In genomic region chr6:34696739-34697543, GRCh38 we compare ENCODE assay signal across 8 cellular contexts. TPM values are rescaled to one million over a fixed set of nuclear protein-coding genes. Genes with fewer than 3 reads are reported as not detected.
DNase-seq lines count a peak whose midpoint lies in the region; ATAC-seq and TF ChIP-seq lines count a peak whose summit lies in the region.

Gene ILRUN, minus strand, starts transcription at chr6:34696767. Its CDS starts 164 bp downstream, at chr6:34696603.

- H3K27ac ChIP-seq in DND-41 (ENCODE audit: low read length), result peak within 1 kb of the TSS; percentile 88
- peak within 1 kb of the TSS; percentile 63 for H3K27ac ChIP-seq in RWPE2 (ENCODE audit: poor library complexity, severe bottlenecking)

- H3K9me2 ChIP-seq in Loucy (replicated peaks; ENCODE audit: low read depth, low read length), result no peaks in the 10 kb centered on the region

- H2AFZ ChIP-seq in DND-41 (ENCODE audit: low read depth, low read length), result peak within 1 kb of the TSS; percentile 80
- H2AFZ ChIP-seq in Loucy (ENCODE audit: low read length), result peak within 1 kb of the TSS; percentile 87

- H3K4me2 ChIP-seq in DND-41 (ENCODE audit: insufficient read depth, low read length) (peak within 1 kb of the TSS; percentile 96), Loucy (ENCODE audit: low read depth, low read length, poor library complexity, severe bottlenecking) (peak within 1 kb of the TSS; percentile 95)

- H3K27ac Mint-ChIP-seq in activated T-helper 2 cell treated with anti-CD3 and anti-CD28 coated beads, Interferon-gamma antibody, Interleukin-2, Interleukin-4, amounts not matched to agents 10 μg/mL and 5 μg/mL and 100 μg/mL, durations not matched to agents 14 hours and 24 hours and 36 hours, result peak within 1 kb of the TSS; percentile 91
- peak within 1 kb of the TSS; percentile 92 to 100 (median 99) for H3K27ac Mint-ChIP-seq in naive thymus-derived CD8-positive, alpha-beta T cell
- peak within 1 kb of the TSS; percentile 96 for H3K27ac Mint-ChIP-seq in stimulated activated naive B cell treated with anti-CD40 and anti-IgM and Interleukin-4, amounts not matched to agents 10 μg/mL and 1 μg/mL and 100 μg/mL, for 72 hours

- no peaks in the 10 kb centered on the region for H3K27me3 Mint-ChIP-seq in activated T-helper 2 cell treated with anti-CD3 and anti-CD28 coated beads, Interferon-gamma antibody, Interleukin-2, Interleukin-4, amounts not matched to agents 10 μg/mL and 5 μg/mL and 100 μg/mL, durations not matched to agents 14 hours and 24 hours and 36 hours (ENCODE audit: low read depth)
- peaks cover 0 to 2% (median 0%) of the 10 kb centered on the region in 5 donors for H3K27me3 Mint-ChIP-seq in naive thymus-derived CD8-positive, alpha-beta T cell
- no peaks in the 10 kb centered on the region for H3K27me3 Mint-ChIP-seq in stimulated activated naive B cell treated with anti-CD40 and anti-IgM and Interleukin-4, amounts not matched to agents 10 μg/mL and 1 μg/mL and 100 μg/mL, for 72 hours

- POLR2A ChIA-PET in naive thymus-derived CD8-positive, alpha-beta T cell (lab: Charles Lee), result interaction anchor here (0.8 to 2.7 kb wide), 9 partner anchors 17 to 192 kb away, joined by 3 to 34 read pairs (median 5); partner anchors contain the start of genes ANKS1A, BLTP3A, SNRPC and TAF11

- H3K4me1 ChIP-seq in DND-41 (ENCODE audit: insufficient read depth, low read length) (peaks cover 45% of the 10 kb centered on the region), Loucy (ENCODE audit: insufficient read depth, low read length, poor library complexity, severe bottlenecking) (peaks cover 37% of the 10 kb centered on the region), RWPE2 (ENCODE audit: insufficient read depth, poor library complexity, severe bottlenecking) (peaks cover 14% of the 10 kb centered on the region)

- H3K4me3 Mint-ChIP-seq in activated T-helper 2 cell treated with anti-CD3 and anti-CD28 coated beads, Interferon-gamma antibody, Interleukin-2, Interleukin-4, amounts not matched to agents 10 μg/mL and 5 μg/mL and 100 μg/mL, durations not matched to agents 14 hours and 24 hours and 36 hours (ENCODE audit: low read depth), result peak within 1 kb of the TSS; percentile 92
- H3K4me3 Mint-ChIP-seq in naive thymus-derived CD8-positive, alpha-beta T cell, result peak within 1 kb of the TSS; percentile 86 to 99 (median 98)
- peak within 1 kb of the TSS; percentile 89 to 93 for H3K4me3 Mint-ChIP-seq in stimulated activated naive B cell treated with anti-CD40 and anti-IgM and Interleukin-4, amounts not matched to agents 10 μg/mL and 1 μg/mL and 100 μg/mL, for 72 hours

- H3K9ac ChIP-seq in DND-41 (ENCODE audit: low read depth, low read length) (peak within 1 kb of the TSS; percentile 93), Loucy (ENCODE audit: low read depth, low read length, poor library complexity, severe bottlenecking) (peak within 1 kb of the TSS; percentile 86)

- H3K9me3 ChIP-seq in DND-41 (ENCODE audit: insufficient read depth, low read length, severe bottlenecking), result no peaks in the 10 kb centered on the region
- no peaks in the 10 kb centered on the region for H3K9me3 ChIP-seq in Loucy (ENCODE audit: insufficient read depth, low read depth, low read length)
- H3K9me3 ChIP-seq in RWPE2 (ENCODE audit: severe bottlenecking), result no peaks in the 10 kb centered on the region

- TF ChIP-seq CTCF in DND-41 (IDR thresholded peaks at IDR 0.05; ENCODE audit: borderline replicate concordance, extremely low read depth, low read length, poor library complexity, severe bottlenecking), result no peak
- TF ChIP-seq CTCF in Loucy (conservative IDR thresholded peaks at IDR 0.05; ENCODE audit: low read length), result no peak
- no peak for TF ChIP-seq CTCF in RWPE2 (IDR thresholded peaks at IDR 0.05; ENCODE audit: poor library complexity, severe bottlenecking)
- no peak for TF ChIP-seq CTCF in fibroblast of mammary gland (conservative IDR thresholded peaks at IDR 0.05; ENCODE audit: control insufficient read depth, insufficient read depth, low read depth, low read length)

- DNase-seq in DND-41 (peak; percentile 96), GOT3 (lab: John Stamatoyannopoulos, UW) (peak; percentile 79), RWPE2 (ENCODE audit: low spot score) (peak; percentile 91), fibroblast of mammary gland (ENCODE audit: low read depth) (peak; percentile 91)
- peak; percentile 91 for DNase-seq in activated T-helper 2 cell treated with anti-CD3 and anti-CD28 coated beads, Interferon-gamma antibody, Interleukin-2, Interleukin-4, amounts not matched to agents 10 μg/mL and 5 μg/mL and 100 μg/mL, durations not matched to agents 14 hours and 24 hours and 36 hours (ENCODE audit: low spot score)
- DNase-seq in naive thymus-derived CD8-positive, alpha-beta T cell, result peak; percentile 91 to 98 (median 95)
- peak; percentile 91 for DNase-seq in stimulated activated naive B cell treated with anti-CD40 and anti-IgM and Interleukin-4, amounts not matched to agents 10 μg/mL and 1 μg/mL and 100 μg/mL, for 72 hours

- H3K36me3 Mint-ChIP-seq in activated T-helper 2 cell treated with anti-CD3 and anti-CD28 coated beads, Interferon-gamma antibody, Interleukin-2, Interleukin-4, amounts not matched to agents 10 μg/mL and 5 μg/mL and 100 μg/mL, durations not matched to agents 14 hours and 24 hours and 36 hours (ENCODE audit: low read depth), result peaks cover 23% of the 10 kb centered on the region
- peaks cover 0 to 3% (median 0%) of the 10 kb centered on the region in 3 donors for H3K36me3 Mint-ChIP-seq in naive thymus-derived CD8-positive, alpha-beta T cell
- H3K36me3 Mint-ChIP-seq in stimulated activated naive B cell treated with anti-CD40 and anti-IgM and Interleukin-4, amounts not matched to agents 10 μg/mL and 1 μg/mL and 100 μg/mL, for 72 hours, result peaks cover 12 to 13% of the 10 kb centered on the region in 2 donors

- no peaks in the 10 kb centered on the region; the same call in 1 of the 2 replicates for H3K36me3 ChIP-seq in DND-41 (ENCODE audit: insufficient read depth, low read length)
- H3K36me3 ChIP-seq in Loucy (ENCODE audit: insufficient read depth, low read length), result no peaks in the 10 kb centered on the region
- H3K36me3 ChIP-seq in RWPE2 (ENCODE audit: low read depth), result peaks cover 11% of the 10 kb centered on the region

- H3K79me2 ChIP-seq in DND-41 (ENCODE audit: insufficient read depth, low read length) (peaks cover 50% of the 10 kb centered on the region), Loucy (ENCODE audit: insufficient read depth, low read length) (peaks cover 45% of the 10 kb centered on the region)

- peak within 1 kb of the TSS; percentile 76 to 100 for H3K4me3 ChIP-seq in DND-41 (ENCODE audit: low read depth in 1 of 2, low read length in 2 of 2)
- H3K4me3 ChIP-seq in Loucy (ENCODE audit: low read length, poor library complexity, severe bottlenecking), result peak within 1 kb of the TSS; percentile 81
- H3K4me3 ChIP-seq in RWPE2 (ENCODE audit: severe bottlenecking), result peak within 1 kb of the TSS; percentile 76
- H3K4me3 ChIP-seq in fibroblast of mammary gland (ENCODE audit: control insufficient read depth, low read depth, low read length), result peak within 1 kb of the TSS; percentile 92

- intact Hi-C loops in activated T-helper 2 cell treated with anti-CD3 and anti-CD28 coated beads, Interferon-gamma antibody, Interleukin-2, Interleukin-4, amounts not matched to agents 10 μg/mL and 5 μg/mL and 100 μg/mL, durations not matched to agents 14 hours and 24 hours and 36 hours (cut with micrococcal nuclease), result loop anchor here (2.0 kb wide), 2 partner anchors 24 to 40 kb away; no protein-coding TSS in a partner anchor

- H3K27me3 ChIP-seq in DND-41 (ENCODE audit: insufficient read depth, low read length, poor library complexity) (no peaks in the 10 kb centered on the region), Loucy (ENCODE audit: insufficient read depth, low read length, poor library complexity, severe bottlenecking) (no peaks in the 10 kb centered on the region), RWPE2 (ENCODE audit: insufficient read depth, poor library complexity, severe bottlenecking) (no peaks in the 10 kb centered on the region)

- H3K9me3 Mint-ChIP-seq in activated T-helper 2 cell treated with anti-CD3 and anti-CD28 coated beads, Interferon-gamma antibody, Interleukin-2, Interleukin-4, amounts not matched to agents 10 μg/mL and 5 μg/mL and 100 μg/mL, durations not matched to agents 14 hours and 24 hours and 36 hours, result no peaks in the 10 kb centered on the region
- H3K9me3 Mint-ChIP-seq in naive thymus-derived CD8-positive, alpha-beta T cell, result no peaks in the 10 kb centered on the region
- H3K9me3 Mint-ChIP-seq in stimulated activated naive B cell treated with anti-CD40 and anti-IgM and Interleukin-4, amounts not matched to agents 10 μg/mL and 1 μg/mL and 100 μg/mL, for 72 hours, result no peaks in the 10 kb centered on the region

- no peaks in the 10 kb centered on the region for H3F3A ChIP-seq in Loucy (ENCODE audit: low read depth)

- H4K20me1 ChIP-seq in DND-41 (ENCODE audit: insufficient read depth, low read length) (peaks cover 21% of the 10 kb centered on the region; the same call in 1 of the 2 replicates), Loucy (ENCODE audit: insufficient read depth, low read length, poor library complexity, severe bottlenecking) (peaks cover 42% of the 10 kb centered on the region)

- ATAC-seq in DND-41 (ENCODE audit: insufficient read depth, low read depth) (peak; percentile 83), RWPE2 (ENCODE audit: low read depth) (peak; percentile 72)
- ATAC-seq in naive thymus-derived CD8-positive, alpha-beta T cell, result peak; percentile 79 to 84
- ATAC-seq in stimulated activated naive B cell treated with anti-CD40 and anti-IgM and Interleukin-4, amounts not matched to agents 10 μg/mL and 1 μg/mL and 100 μg/mL, for 72 hours (replicated peaks), result peak; percentile 85 to 91

- peaks cover 34% of the 10 kb centered on the region for H3K4me1 Mint-ChIP-seq in activated T-helper 2 cell treated with anti-CD3 and anti-CD28 coated beads, Interferon-gamma antibody, Interleukin-2, Interleukin-4, amounts not matched to agents 10 μg/mL and 5 μg/mL and 100 μg/mL, durations not matched to agents 14 hours and 24 hours and 36 hours (ENCODE audit: low read depth)
- peaks cover 28 to 50% (median 48%) of the 10 kb centered on the region in 4 donors for H3K4me1 Mint-ChIP-seq in naive thymus-derived CD8-positive, alpha-beta T cell
- H3K4me1 Mint-ChIP-seq in stimulated activated naive B cell treated with anti-CD40 and anti-IgM and Interleukin-4, amounts not matched to agents 10 μg/mL and 1 μg/mL and 100 μg/mL, for 72 hours, result peaks cover 31 to 39% of the 10 kb centered on the region in 2 donors

RNA-seq across cellular contexts. Expression of gene ILRUN, which starts in this region (rescaled TPM):
- 68.7 and 72.9 TPM in 2 replicates for total RNA-seq in activated T-helper 2 cell treated with anti-CD3 and anti-CD28 coated beads, Interferon-gamma antibody, Interleukin-2, Interleukin-4, amounts not matched to agents 10 μg/mL and 5 μg/mL and 100 μg/mL, durations not matched to agents 14 hours and 24 hours and 36 hours
- 10 to 100 TPM; 60.7 to 61.8 TPM for total RNA-seq in naive thymus-derived CD8-positive, alpha-beta T cell
- polyA plus RNA-seq in naive thymus-derived CD8-positive, alpha-beta T cell, result 10 to 100 TPM; 10.5 to 14.5 (median 11.7) TPM

Comparison
In these comparisons a context has a peak if more than half of its experiments do, and no peak if none do; other contexts are left out.
1. Peak in every context shown above with its lines: DNase-seq, ATAC-seq, H3K4me3 ChIP-seq and H3K27ac ChIP-seq.